Comparison of ENCODE assay signal across 15 cellular contexts in the genomic region with DNA sequence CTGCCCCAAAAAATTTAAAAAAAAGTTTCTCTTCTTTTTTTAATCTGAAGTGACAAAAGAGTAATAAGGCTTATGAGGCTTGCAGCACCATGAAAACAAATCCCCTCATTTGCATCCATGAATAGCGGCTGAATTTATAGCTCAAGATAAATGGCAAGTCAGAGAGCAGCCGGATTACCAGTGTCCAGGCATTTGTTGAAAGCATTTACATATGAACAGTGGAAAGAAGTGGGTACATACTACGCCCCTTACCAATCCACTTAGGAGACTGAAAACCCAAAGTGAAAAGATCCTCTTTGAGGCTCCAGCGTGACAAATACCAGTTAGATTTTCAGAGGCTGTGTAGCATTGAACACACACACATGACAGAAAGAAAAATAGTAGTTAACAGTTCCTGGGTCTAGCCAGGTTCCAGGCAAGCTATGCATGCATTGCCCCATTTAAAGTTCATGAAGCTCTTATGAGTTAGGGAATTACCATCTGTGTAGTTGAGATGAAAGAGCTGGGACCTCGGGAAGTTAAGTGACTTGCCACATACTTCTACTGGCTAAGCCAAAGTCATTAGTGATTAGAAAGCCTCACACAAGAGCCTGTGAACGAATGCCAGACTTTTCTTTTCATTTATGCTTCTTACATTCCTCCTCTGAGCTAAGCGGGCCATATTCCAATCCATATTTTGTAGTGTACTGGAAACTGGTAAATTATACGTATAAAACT. TPM values are rescaled to one million over a fixed set of nuclear protein-coding genes. Genes with fewer than 3 reads are reported as not detected.
DNase-seq lines count a peak whose midpoint lies in the region; ATAC-seq and TF ChIP-seq lines count a peak whose summit lies in the region.
"Had no signal": no experiment of that assay in that cellular context is flagged by ENCODE, and none has a peak within 500 bp of the region (broad histone marks: within the 10 kb centered on the region; RNA-seq: fewer than 3 reads in every experiment).

No MANE protein-coding gene starts in this region.

- in situ Hi-C loops in transverse colon (cut with MboI; ENCODE audit: low pct_ligation_motif_present in 1 of 4, low pct_unique_long_range_greater_than_20kb in 1 of 4, low sequenced_read_pairs in 3 of 4), result loop anchor here in 1 of 4 donors (10.0 kb wide), 1 partner anchor 413 kb away; no protein-coding TSS in a partner anchor

- no peak for TF ChIP-seq CTCF in GM23338 (conservative IDR thresholded peaks at IDR 0.05; ENCODE audit: low read depth in 2 of 2)
- TF ChIP-seq CTCF in WTC11 (IDR thresholded peaks at IDR 0.05), result no peak
- TF ChIP-seq CTCF in neural crest cell (conservative IDR thresholded peaks at IDR 0.05), result no peak
- TF ChIP-seq CTCF in transverse colon (IDR thresholded peaks at IDR 0.05), result no peak

- no peaks in the 10 kb centered on the region for H4K20me1 ChIP-seq in GM23338 (replicated peaks; ENCODE audit: insufficient read depth)

- H3K4me1 ChIP-seq in GM23338 (ENCODE audit: insufficient read depth) (peaks cover 46% of the 10 kb centered on the region), right cardiac atrium (ENCODE audit: control insufficient read depth, insufficient read depth, low read length) (peaks cover 4% of the 10 kb centered on the region), transverse colon (peaks cover 0 to 13% (median 0%) of the 10 kb centered on the region in 4 donors)

- H3K27ac Mint-ChIP-seq in GM23338 (no peak overlapping the region; the same call in 1 of the 2 replicates), WTC11 (peak overlapping the region; percentile 21; the same call in 1 of the 2 replicates), neural crest cell (ENCODE audit: unreplicated experiment) (peak overlapping the region; percentile 15)
- H3K27ac Mint-ChIP-seq: naive B cell had no signal

- no peaks in the 10 kb centered on the region for H3F3A ChIP-seq in GM23338 (replicated peaks; ENCODE audit: low read depth)

- intact Hi-C loops in right cardiac atrium (cut with DNase I) (loop anchor here in 1 of 4 donors (10.0 kb wide), 1 partner anchor 47 kb away; no protein-coding TSS in a partner anchor), transverse colon (cut with DNase I; ENCODE audit: low total_unique reads) (no loop called here)

- no peaks in the 10 kb centered on the region; the same call in 1 of the 2 replicates for H3K79me2 ChIP-seq in GM23338 (replicated peaks; ENCODE audit: insufficient read depth)

- no peak for TF ChIP-seq EP300 in transverse colon (IDR thresholded peaks at IDR 0.05; ENCODE audit: low read depth)

- H3K27ac ChIP-seq in GM23338 (ENCODE audit: low read depth) (no peak overlapping the region), right cardiac atrium (ENCODE audit: low read length) (peak overlapping the region; percentile 17), transverse colon (no peak overlapping the region)
- H3K27ac ChIP-seq: esophagus squamous epithelium had no signal

- DNase-seq in GM23338 (ENCODE audit: low spot score), result peak; percentile 44
- DNase-seq in WTC11 (ENCODE audit: low spot score), result no peak
- no peak for DNase-seq in right cardiac atrium
- no peak for DNase-seq in neural crest cell (ENCODE audit: low read depth, low spot score)
- no peak for DNase-seq in NCI-H1092 (lab: John Stamatoyannopoulos, UW)
- no peak for DNase-seq in transverse colon
- no peak for DNase-seq in SW 1271 (lab: John Stamatoyannopoulos, UW)
- DNase-seq: activated naive CD4-positive, alpha-beta T cell; aorta; esophagus squamous epithelium; KBM-7; naive B cell; NCI-H1436 had no signal

- no peak overlapping the region; the same call in 1 of the 2 replicates for H3K4me3 ChIP-seq in GM23338
- H3K4me3 ChIP-seq in right cardiac atrium (ENCODE audit: low read length), result peak overlapping the region; percentile 4
- H3K4me3 ChIP-seq in transverse colon, result no peak overlapping the region

- no peak for TF ChIP-seq POLR2A in transverse colon (IDR thresholded peaks at IDR 0.05)

- H3K9me3 Mint-ChIP-seq in GM23338 (no peaks in the 10 kb centered on the region; the same call in 2 of the 3 replicates), WTC11 (peaks cover 7% of the 10 kb centered on the region), neural crest cell (peaks cover 7% of the 10 kb centered on the region)
- H3K9me3 Mint-ChIP-seq: naive B cell had no signal

- H3K27me3 Mint-ChIP-seq in GM23338 (ENCODE audit: insufficient read depth, low read depth, poor library complexity) (peaks cover 1% of the 10 kb centered on the region), WTC11 (ENCODE audit: low read depth) (no peaks in the 10 kb centered on the region), neural crest cell (ENCODE audit: low read depth) (no peaks in the 10 kb centered on the region)

- H3K4me1 Mint-ChIP-seq in GM23338 (peaks cover 44% of the 10 kb centered on the region), WTC11 (peaks cover 47% of the 10 kb centered on the region), neural crest cell (peaks cover 56% of the 10 kb centered on the region)
- H3K4me1 Mint-ChIP-seq: naive B cell had no signal

- no peak overlapping the region for H2AFZ ChIP-seq in GM23338

- H3K36me3 ChIP-seq in GM23338 (ENCODE audit: insufficient read depth), result no peaks in the 10 kb centered on the region
- H3K36me3 ChIP-seq in transverse colon, result no peaks in the 10 kb centered on the region
- H3K36me3 ChIP-seq: esophagus squamous epithelium had no signal

- H3K36me3 Mint-ChIP-seq in GM23338 (ENCODE audit: low read depth) (peaks cover 4% of the 10 kb centered on the region; the same call in 1 of the 3 replicates), WTC11 (no peaks in the 10 kb centered on the region), neural crest cell (ENCODE audit: low read depth) (peaks cover 7% of the 10 kb centered on the region)
- H3K36me3 Mint-ChIP-seq: naive B cell had no signal

- WGBS in right cardiac atrium, result 49% methylated on average over 8 of the region's 8 CpGs
- WGBS in transverse colon (ENCODE audit: low coverage in 1 of 2), 2 donors, result 76 to 83% methylated on average over 6 to 8 of the region's 8 CpGs

- H3K9me2 ChIP-seq in GM23338 (ENCODE audit: insufficient read depth), result no peaks in the 10 kb centered on the region

- H3K9me3 ChIP-seq in right cardiac atrium (ENCODE audit: control insufficient read depth, low read length) (no peaks in the 10 kb centered on the region), transverse colon (no peaks in the 10 kb centered on the region)
- H3K9me3 ChIP-seq: esophagus squamous epithelium had no signal

- H3K27me3 ChIP-seq in GM23338 (ENCODE audit: insufficient read depth) (no peaks in the 10 kb centered on the region), right cardiac atrium (ENCODE audit: control insufficient read depth, insufficient read depth) (no peaks in the 10 kb centered on the region), transverse colon (no peaks in the 10 kb centered on the region)
- H3K27me3 ChIP-seq: esophagus squamous epithelium had no signal

- CTCF ChIA-PET in WTC11 (lab: Charles Lee), result interaction anchor here (1.3 to 3.3 kb wide), 3 partner anchors 10 to 123 kb away, joined by 4 to 18 read pairs (median 5); a partner anchor contains a TSS

- POLR2A ChIA-PET in WTC11 (lab: Charles Lee), result no interaction called here

- H3K4me3 Mint-ChIP-seq in GM23338 (no peak overlapping the region), WTC11 (peak overlapping the region; percentile 18), neural crest cell (peak overlapping the region; percentile 50)
- H3K4me3 Mint-ChIP-seq: naive B cell had no signal

- ATAC-seq in GM23338 (peak; percentile 52), WTC11 (peak; percentile 50), right cardiac atrium (peak; percentile 31 to 45), GM21526 (IDR thresholded peaks at IDR 0.05; ENCODE audit: low FRiP score, unreplicated experiment) (no peak)
- ATAC-seq: activated CD4-positive, CD25-positive, alpha-beta regulatory T cell treated with anti-CD3 and anti-CD28 coated beads, Interleukin-2, amount 50 U/mL, for 24 hours had no signal

- H3K4me2 ChIP-seq in GM23338, result peak overlapping the region; percentile 12

TF ChIP-seq in GM23338, 12 proteins besides CTCF, POLR2A, EP300 and RAD21 (continues in another document):
- TF ChIP-seq, protein P1, sequence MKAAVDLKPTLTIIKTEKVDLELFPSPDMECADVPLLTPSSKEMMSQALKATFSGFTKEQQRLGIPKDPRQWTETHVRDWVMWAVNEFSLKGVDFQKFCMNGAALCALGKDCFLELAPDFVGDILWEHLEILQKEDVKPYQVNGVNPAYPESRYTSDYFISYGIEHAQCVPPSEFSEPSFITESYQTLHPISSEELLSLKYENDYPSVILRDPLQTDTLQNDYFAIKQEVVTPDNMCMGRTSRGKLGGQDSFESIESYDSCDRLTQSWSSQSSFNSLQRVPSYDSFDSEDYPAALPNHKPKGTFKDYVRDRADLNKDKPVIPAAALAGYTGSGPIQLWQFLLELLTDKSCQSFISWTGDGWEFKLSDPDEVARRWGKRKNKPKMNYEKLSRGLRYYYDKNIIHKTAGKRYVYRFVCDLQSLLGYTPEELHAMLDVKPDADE (IDR thresholded peaks at IDR 0.05), result no peak

TF ChIP-seq in WTC11, 78 proteins besides CTCF, POLR2A, EP300 and RAD21 (continues in another document):
- TF ChIP-seq, protein P2, sequence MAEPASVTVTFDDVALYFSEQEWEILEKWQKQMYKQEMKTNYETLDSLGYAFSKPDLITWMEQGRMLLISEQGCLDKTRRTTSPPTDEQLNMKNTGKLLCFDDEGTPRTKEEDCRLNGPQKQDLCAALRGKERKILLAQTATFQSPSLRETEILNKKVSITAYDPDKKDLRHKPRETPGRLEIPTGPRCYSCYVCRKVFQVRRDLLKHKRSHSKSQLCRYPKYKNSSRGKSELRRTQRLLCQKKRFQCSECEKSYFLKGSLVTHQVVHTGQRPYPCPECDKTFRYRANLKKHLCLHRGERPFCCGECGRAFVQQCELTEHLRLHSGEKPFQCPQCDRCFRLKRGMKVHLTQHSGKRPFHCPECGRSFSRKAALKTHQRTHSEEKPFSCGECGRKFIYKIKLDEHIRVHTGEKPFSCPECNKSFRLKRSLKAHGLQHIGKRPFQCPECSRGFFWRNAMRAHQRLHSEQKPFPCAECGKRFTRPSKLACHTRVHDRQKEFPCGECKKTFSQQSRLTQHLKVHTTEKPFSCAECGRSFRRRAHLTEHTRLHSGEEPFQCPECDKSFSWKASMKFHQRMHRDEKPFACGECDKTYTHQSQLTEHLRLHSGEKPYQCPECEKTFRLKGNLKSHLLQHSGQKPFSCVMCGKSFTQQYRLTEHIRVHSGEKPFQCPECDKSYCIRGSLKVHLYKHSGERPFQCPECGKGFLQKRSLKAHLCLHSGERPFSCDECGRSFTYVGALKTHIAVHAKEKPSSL (CRISPR knock-in tag; conservative IDR thresholded peaks at IDR 0.05), result no peak
- no peak for TF ChIP-seq PRRX2 (CRISPR knock-in tag; IDR thresholded peaks at IDR 0.05)
- no peak for TF ChIP-seq NR3C1 (CRISPR knock-in tag; conservative IDR thresholded peaks at IDR 0.05; ENCODE audit: low read depth)

RNA-seq across cellular contexts. Expression of a gene that starts 28.2 kb away (rescaled TPM):
- total RNA-seq in GM23338 (2014; rRNA removed; shearing (Covaris generic)), result 21.2 and 24.5 TPM in 2 replicates
- 10.5 and 11.2 TPM in 2 replicates for polyA plus RNA-seq in GM23338 (2016; fragmentation: Nextera tagmentation; extraction: Ambion mirVana)
- 22.9 to 31.1 TPM (median 23.1 TPM) in 3 replicates for total RNA-seq in WTC11 (2021)
- total RNA-seq in right cardiac atrium, result 10 to 100 TPM; 35.4 to 46.5 (median 38.8) TPM
- polyA plus RNA-seq in right cardiac atrium, result 10.5 TPM
- total RNA-seq in neural crest cell, result 54.7 and 56.6 TPM in 2 replicates
- total RNA-seq in transverse colon, result 100 to 1,000 TPM in 2 of 4 donors, 10 to 100 TPM in 2; 73.2 to 117 (median 98.0) TPM
